In genomic region chr17:51120357-51120738, GRCh38 we compare ENCODE assay signal across 8 cellular contexts. TPM values are rescaled to one million over a fixed set of nuclear protein-coding genes. Genes with fewer than 3 reads are reported as not detected.
A peak's percentile ranks its signal among the peaks of the same experiment; 100 is the strongest.
DNase-seq lines count a peak whose midpoint lies in the region; ATAC-seq and TF ChIP-seq lines count a peak whose summit lies in the region.

No MANE protein-coding gene starts in this region.

- H3K9me3 ChIP-seq in mucosa of rectum (ENCODE audit: control insufficient read depth in 2 of 2, low read length in 2 of 2) (no peaks in the 10 kb centered on the region), thymus (ENCODE audit: control insufficient read depth) (no peaks in the 10 kb centered on the region)

- POLR2A ChIA-PET in WTC11 (lab: Charles Lee): interaction anchor here (0.6 to 2.2 kb wide), 6 partner anchors 33 to 388 kb away, joined by 3 to 11 read pairs (median 5); partner anchors contain the start of genes NME1, NME2 and TOB1

- H3K4me1 Mint-ChIP-seq in WTC11 (peaks cover 27% of the 10 kb centered on the region), endothelial cell (ENCODE audit: unreplicated experiment) (peaks cover 25% of the 10 kb centered on the region)

- no peaks in the 10 kb centered on the region for H3K36me3 ChIP-seq in mucosa of rectum (ENCODE audit: control insufficient read depth in 2 of 2, insufficient read depth in 2 of 2, low read length in 2 of 2)
- H3K36me3 ChIP-seq in thymus (ENCODE audit: control insufficient read depth, insufficient read depth): no peaks in the 10 kb centered on the region

- H3K9ac ChIP-seq in mucosa of rectum (ENCODE audit: low read depth in 1 of 2, low read length in 2 of 2): peak overlapping the region; percentile 92 to 99

- H3K27me3 Mint-ChIP-seq in WTC11 (ENCODE audit: low read depth) (no peaks in the 10 kb centered on the region), endothelial cell (ENCODE audit: unreplicated experiment) (peaks cover 8% of the 10 kb centered on the region)

- peak overlapping the region; percentile 97 to 99 for H3K27ac ChIP-seq in mucosa of rectum (ENCODE audit: low read depth in 2 of 2, low read length in 2 of 2)
- peak overlapping the region; percentile 95 for H3K27ac ChIP-seq in thymus (ENCODE audit: low read depth)

- no peaks in the 10 kb centered on the region for H3K27me3 ChIP-seq in mucosa of rectum (ENCODE audit: control insufficient read depth in 2 of 2, insufficient read depth in 2 of 2, low read length in 2 of 2)
- no peaks in the 10 kb centered on the region for H3K27me3 ChIP-seq in thymus (ENCODE audit: control insufficient read depth, insufficient read depth)

- H3K36me3 Mint-ChIP-seq in WTC11 (no peaks in the 10 kb centered on the region), endothelial cell (ENCODE audit: low read depth, unreplicated experiment) (peaks cover 4% of the 10 kb centered on the region)

- CTCF ChIA-PET in WTC11 (lab: Charles Lee): interaction anchor here (0.8 to 2.3 kb wide), 6 partner anchors 10 to 119 kb away, joined by 3 to 23 read pairs (median 4); partner anchors contain the start of genes NME1 and NME2

- TF ChIP-seq CTCF in WTC11 (IDR thresholded peaks at IDR 0.05) (no peak), endothelial cell (IDR thresholded peaks at IDR 0.05; ENCODE audit: unreplicated experiment) (no peak)

- no peak for DNase-seq in Jurkat, Clone E6-1 (ENCODE audit: low read depth, low spot score)
- peak; percentile 33 for DNase-seq in WTC11 (ENCODE audit: low spot score)
- no peak for DNase-seq in endothelial cell (ENCODE audit: low spot score)
- no peak for DNase-seq in dermis blood vessel endothelial cell

- H3K4me1 ChIP-seq in mucosa of rectum (ENCODE audit: control insufficient read depth in 2 of 2, insufficient read depth in 2 of 2, low read length in 2 of 2) (peaks cover 25 to 28% of the 10 kb centered on the region in 2 donors), thymus (ENCODE audit: control insufficient read depth, insufficient read depth, low read length) (peaks cover 19% of the 10 kb centered on the region)

- peak overlapping the region; percentile 83 for H3K4me3 ChIP-seq in GM08714 (ENCODE audit: low read length)
- peak overlapping the region; percentile 95 for H3K4me3 ChIP-seq in Jurkat, Clone E6-1 (ENCODE audit: low read length)
- H3K4me3 ChIP-seq in mucosa of rectum (ENCODE audit: low read length in 2 of 2): peak overlapping the region; percentile 81 to 97
- H3K4me3 ChIP-seq in thymus (ENCODE audit: low read length): peak overlapping the region; percentile 100

- ATAC-seq in GM21619 (IDR thresholded peaks at IDR 0.05; ENCODE audit: unreplicated experiment) (peak; percentile 24), WTC11 (peak; percentile 8)

- H3K27ac Mint-ChIP-seq in WTC11: peak overlapping the region; percentile 98
- H3K27ac Mint-ChIP-seq in endothelial cell (ENCODE audit: unreplicated experiment): no peak overlapping the region

- no peaks in the 10 kb centered on the region for H3K9me3 Mint-ChIP-seq in WTC11
- H3K9me3 Mint-ChIP-seq in endothelial cell (ENCODE audit: unreplicated experiment): no peaks in the 10 kb centered on the region

- H3K4me3 Mint-ChIP-seq in WTC11 (peak overlapping the region; percentile 95), endothelial cell (ENCODE audit: unreplicated experiment) (peak overlapping the region; percentile 92)

- WGBS in thymus: under 1% methylated on average over 42 of the region's 42 CpGs

TF ChIP-seq in WTC11, 78 proteins besides CTCF, POLR2A, EP300 and RAD21:
- TF ChIP-seq ZNF317 (CRISPR knock-in tag; IDR thresholded peaks at IDR 0.05; ENCODE audit: borderline replicate concordance, low read depth) (no peak), ZNF532 (CRISPR knock-in tag; IDR thresholded peaks at IDR 0.05; ENCODE audit: borderline replicate concordance) (no peak), FOXP1 (CRISPR knock-in tag; IDR thresholded peaks at IDR 0.05; ENCODE audit: borderline replicate concordance) (0 out of 2 replicates have a peak, but pooled peaks have one; percentile 23), GTF2I (CRISPR knock-in tag; conservative IDR thresholded peaks at IDR 0.05) (no peak), RELA (CRISPR knock-in tag; IDR thresholded peaks at IDR 0.05; ENCODE audit: borderline replicate concordance) (peak; percentile 62; the same call in 1 of the 2 replicates), ESRRA (CRISPR knock-in tag; IDR thresholded peaks at IDR 0.05; ENCODE audit: borderline replicate concordance) (0 out of 2 replicates have a peak, but pooled peaks have one; percentile 17), FOXK1 (CRISPR knock-in tag; IDR thresholded peaks at IDR 0.05) (0 out of 2 replicates have a peak, but pooled peaks have one; percentile 11)

RNA-seq across cellular contexts. Expression of gene SPAG9, which starts 0.3 kb away (rescaled TPM):
- polyA plus RNA-seq in Jurkat, Clone E6-1 (2012; ENCODE audit: insufficient read depth, insufficient read length): 28.2 TPM
- total RNA-seq in WTC11 (2021): 39.6 to 51.9 TPM (median 41.4 TPM) in 3 replicates
- 107 TPM for total RNA-seq in endothelial cell (ENCODE audit: unreplicated experiment)
- polyA plus RNA-seq in thymus: 35.6 TPM
- total RNA-seq in dermis blood vessel endothelial cell: 121 and 122 TPM in 2 replicates

RNA-seq across cellular contexts. Expression of gene NME1, which starts 33.0 kb away (rescaled TPM):
- polyA plus RNA-seq in Jurkat, Clone E6-1 (2012; ENCODE audit: insufficient read depth, insufficient read length): 386 TPM
- total RNA-seq in WTC11 (2021): 210 to 238 TPM (median 210 TPM) in 3 replicates
- total RNA-seq in endothelial cell (ENCODE audit: unreplicated experiment): 57.3 TPM
- 58.5 TPM for polyA plus RNA-seq in thymus
- total RNA-seq in dermis blood vessel endothelial cell: 100 and 135 TPM in 2 replicates

RNA-seq across cellular contexts. Expression of gene NME2, which starts 45.9 kb away (rescaled TPM):
- 976 TPM for polyA plus RNA-seq in Jurkat, Clone E6-1 (2012; ENCODE audit: insufficient read depth, insufficient read length)
- total RNA-seq in WTC11 (2021) (746 to 781 TPM (median 746 TPM) in 3 replicates), endothelial cell (ENCODE audit: unreplicated experiment) (476 TPM), dermis blood vessel endothelial cell (537 and 883 TPM in 2 replicates)
- 382 TPM for polyA plus RNA-seq in thymus
